ENCODE assay signal across 8 cellular contexts in the genomic region with DNA sequence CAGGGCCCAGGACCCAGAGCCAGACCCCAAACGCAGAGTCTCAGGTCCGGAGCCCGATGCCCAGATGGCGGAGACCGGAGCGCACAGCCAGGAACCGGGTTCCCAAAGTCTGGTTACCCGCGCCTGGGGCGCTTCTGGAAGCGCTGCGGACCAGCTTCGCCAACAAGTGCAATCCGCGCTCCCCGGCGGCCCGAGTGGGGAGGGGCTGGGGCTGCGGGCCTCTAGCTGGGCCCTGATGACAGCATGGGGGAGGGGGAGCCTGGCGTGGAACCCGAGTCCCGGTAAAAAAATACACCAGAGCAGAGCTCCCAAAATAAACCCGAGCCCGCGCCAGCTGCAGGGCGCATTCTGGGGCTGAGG. TPM values are rescaled to one million over a fixed set of nuclear protein-coding genes. Genes with fewer than 3 reads are reported as not detected.
A peak's percentile ranks its signal among the peaks of the same experiment; 100 is the strongest.
DNase-seq lines count a peak whose midpoint lies in the region; ATAC-seq and TF ChIP-seq lines count a peak whose summit lies in the region.

No MANE protein-coding gene starts in this region.

- ATAC-seq in activated CD8-positive, alpha-beta memory T cell treated with anti-CD3 and anti-CD28 coated beads, Interleukin-2, amount 10 ng/mL, durations not matched to agents 7 days and 5 days: no peak

- DNase-seq in activated naive CD4-positive, alpha-beta T cell treated with anti-CD3 and anti-CD28 coated beads, Interleukin-2, amount 50 U/mL, for 16 hours: peak; percentile 21
- no peak for DNase-seq in activated naive CD4-positive, alpha-beta T cell treated with anti-CD3 and anti-CD28 coated beads, Interleukin-2, amount 10 ng/mL, durations not matched to agents 7 days and 5 days
- DNase-seq in choroid plexus epithelial cell (ENCODE audit: low read depth) (no peak), mesendoderm (no peak), uterus (peak in 1 of 2 donors; percentile 55), T-helper 2 cell (no peak), dedifferentiated amniotic fluid mesenchymal stem cell (ENCODE audit: extremely low spot score) (no peak)
- no peak for DNase-seq in activated CD8-positive, alpha-beta memory T cell treated with anti-CD3 and anti-CD28 coated beads, Interleukin-2, amount 10 ng/mL, durations not matched to agents 7 days and 5 days

- H2BK15ac ChIP-seq in mesendoderm (replicated peaks; ENCODE audit: low read depth): no peak overlapping the region

- H3K4ac ChIP-seq in mesendoderm (ENCODE audit: low read depth, low read length): no peak overlapping the region

- no peak overlapping the region for H4K5ac ChIP-seq in mesendoderm (ENCODE audit: low read length)

- TF ChIP-seq POLR2A in uterus (IDR thresholded peaks at IDR 0.05): no peak

- H3K36me3 Mint-ChIP-seq in activated naive CD4-positive, alpha-beta T cell treated with anti-CD3 and anti-CD28 coated beads, Interleukin-2, amount 10 ng/mL, durations not matched to agents 7 days and 5 days: no peaks in the 10 kb centered on the region
- no peaks in the 10 kb centered on the region for H3K36me3 Mint-ChIP-seq in activated CD8-positive, alpha-beta memory T cell treated with anti-CD3 and anti-CD28 coated beads, Interleukin-2, amount 10 ng/mL, durations not matched to agents 7 days and 5 days

- H3K36me3 ChIP-seq in mesendoderm (ENCODE audit: control insufficient read depth, insufficient read depth, low read length) (no peaks in the 10 kb centered on the region), uterus (no peaks in the 10 kb centered on the region)

- no peak overlapping the region for H3K23ac ChIP-seq in mesendoderm (ENCODE audit: low read length)

- CTCF ChIA-PET in activated naive CD4-positive, alpha-beta T cell treated with anti-CD3 and anti-CD28 coated beads, Interleukin-2, amount 10 ng/mL, durations not matched to agents 7 days and 5 days (lab: Charles Lee): interaction anchor here (1.1 to 10.3 kb wide), 11 partner anchors 10 to 66 kb away, joined by 3 to 115 read pairs (median 4); no protein-coding TSS in a partner anchor
- CTCF ChIA-PET in activated CD8-positive, alpha-beta memory T cell treated with anti-CD3 and anti-CD28 coated beads, Interleukin-2, amount 10 ng/mL, durations not matched to agents 7 days and 5 days (lab: Charles Lee): interaction anchor here (0.9 to 14.3 kb wide), 12 partner anchors 10 to 645 kb away, joined by 3 to 196 read pairs (median 8); no protein-coding TSS in a partner anchor

- H3K4me1 ChIP-seq in mesendoderm (ENCODE audit: control insufficient read depth, low read depth, low read length): no peaks in the 10 kb centered on the region
- H3K4me1 ChIP-seq in uterus: no peaks in the 10 kb centered on the region

- no peaks in the 10 kb centered on the region for H3K79me2 ChIP-seq in mesendoderm (ENCODE audit: control insufficient read depth, insufficient read depth, low read length)

- H3K4me3 ChIP-seq in choroid plexus epithelial cell (ENCODE audit: low read depth, low read length) (peak overlapping the region; percentile 47), mesendoderm (ENCODE audit: low read length) (no peak overlapping the region), uterus (peak overlapping the region; percentile 24 to 42)

- no peak overlapping the region for H3K27ac Mint-ChIP-seq in activated naive CD4-positive, alpha-beta T cell treated with anti-CD3 and anti-CD28 coated beads, Interleukin-2, amount 10 ng/mL, durations not matched to agents 7 days and 5 days
- no peak overlapping the region for H3K27ac Mint-ChIP-seq in activated CD8-positive, alpha-beta memory T cell treated with anti-CD3 and anti-CD28 coated beads, Interleukin-2, amount 10 ng/mL, durations not matched to agents 7 days and 5 days

- no peaks in the 10 kb centered on the region for H3K9me3 ChIP-seq in uterus

- no peak overlapping the region for H4K8ac ChIP-seq in mesendoderm (ENCODE audit: low read depth, low read length)

- H3K27me3 ChIP-seq in mesendoderm (ENCODE audit: insufficient read depth, low read length, poor library complexity): peaks cover 37% of the 10 kb centered on the region
- H3K27me3 ChIP-seq in uterus: no peaks in the 10 kb centered on the region

- H3K9ac ChIP-seq in mesendoderm (ENCODE audit: low read length): no peak overlapping the region

- H3K4me2 ChIP-seq in mesendoderm (ENCODE audit: low read length): peak overlapping the region; percentile 56

- H3K27ac ChIP-seq in mesendoderm (ENCODE audit: low read depth, low read length): no peak overlapping the region
- no peak overlapping the region for H3K27ac ChIP-seq in uterus

- TF ChIP-seq CTCF in choroid plexus epithelial cell (conservative IDR thresholded peaks at IDR 0.05; ENCODE audit: low read depth, low read length) (no peak), uterus (IDR thresholded peaks at IDR 0.05) (no peak)

- no peak overlapping the region for H2AK5ac ChIP-seq in mesendoderm (ENCODE audit: low read length)

- H3K4me1 Mint-ChIP-seq in activated naive CD4-positive, alpha-beta T cell treated with anti-CD3 and anti-CD28 coated beads, Interleukin-2, amount 10 ng/mL, durations not matched to agents 7 days and 5 days: peaks cover 13% of the 10 kb centered on the region
- H3K4me1 Mint-ChIP-seq in activated CD8-positive, alpha-beta memory T cell treated with anti-CD3 and anti-CD28 coated beads, Interleukin-2, amount 10 ng/mL, durations not matched to agents 7 days and 5 days: peaks cover 22% of the 10 kb centered on the region

- no peak overlapping the region for H2BK5ac ChIP-seq in mesendoderm (ENCODE audit: low read length)

- peak overlapping the region; percentile 15 for H3K56ac ChIP-seq in mesendoderm (ENCODE audit: low read length)

- H3K4me3 Mint-ChIP-seq in activated naive CD4-positive, alpha-beta T cell treated with anti-CD3 and anti-CD28 coated beads, Interleukin-2, amount 10 ng/mL, durations not matched to agents 7 days and 5 days: no peak overlapping the region
- H3K4me3 Mint-ChIP-seq in activated CD8-positive, alpha-beta memory T cell treated with anti-CD3 and anti-CD28 coated beads, Interleukin-2, amount 10 ng/mL, durations not matched to agents 7 days and 5 days: no peak overlapping the region

- no peaks in the 10 kb centered on the region for H3K79me1 ChIP-seq in mesendoderm (ENCODE audit: low read length)

- H3K9me3 Mint-ChIP-seq in activated naive CD4-positive, alpha-beta T cell treated with anti-CD3 and anti-CD28 coated beads, Interleukin-2, amount 10 ng/mL, durations not matched to agents 7 days and 5 days: no peaks in the 10 kb centered on the region
- H3K9me3 Mint-ChIP-seq in activated CD8-positive, alpha-beta memory T cell treated with anti-CD3 and anti-CD28 coated beads, Interleukin-2, amount 10 ng/mL, durations not matched to agents 7 days and 5 days (ENCODE audit: low read depth): no peaks in the 10 kb centered on the region

- WGBS in mesendoderm (ENCODE audit: extremely low coverage, insufficient coverage, low lambda C conversion rate): no CpG with 5 or more reads among the region's 26 CpGs

- H3K18ac ChIP-seq in mesendoderm (ENCODE audit: low read length): no peak overlapping the region

- peaks cover 77% of the 10 kb centered on the region for H3K27me3 Mint-ChIP-seq in activated naive CD4-positive, alpha-beta T cell treated with anti-CD3 and anti-CD28 coated beads, Interleukin-2, amount 10 ng/mL, durations not matched to agents 7 days and 5 days
- H3K27me3 Mint-ChIP-seq in activated CD8-positive, alpha-beta memory T cell treated with anti-CD3 and anti-CD28 coated beads, Interleukin-2, amount 10 ng/mL, durations not matched to agents 7 days and 5 days: peaks cover 39% of the 10 kb centered on the region

- intact Hi-C loops in uterus (cut with DNase I; ENCODE audit: low total_unique reads): no loop called here

- H2BK120ac ChIP-seq in mesendoderm (ENCODE audit: low read depth, low read length): no peak overlapping the region

RNA-seq across cellular contexts. Expression of a gene that starts 0.5 kb away (rescaled TPM):
- not detected for polyA plus RNA-seq in mesendoderm (2013, experiment 1 of 2)
- not detected for polyA plus RNA-seq in mesendoderm (2013, experiment 2 of 2)
- 1 to 10 TPM in 2 of 4 donors, not detected in 2; 1.1 to 1.8 TPM for total RNA-seq in uterus
- total RNA-seq in activated CD8-positive, alpha-beta memory T cell treated with anti-CD3 and anti-CD28 coated beads, Interleukin-2, amount 10 ng/mL, durations not matched to agents 7 days and 5 days: under 1 TPM in 1 of 2 experiments, not detected in 1; 0.80 TPM

RNA-seq across cellular contexts. Expression of a gene that starts 19.8 kb away (rescaled TPM):
- 0.07 TPM for polyA plus RNA-seq in mesendoderm (2013, experiment 1 of 2)
- polyA plus RNA-seq in mesendoderm (2013, experiment 2 of 2): 0.06 TPM
- 1 to 10 TPM in 1 of 4 donors, under 1 TPM in 1, not detected in 2; 0.24 to 3.9 TPM for total RNA-seq in uterus
- under 1 TPM; 0.18 to 0.30 TPM for total RNA-seq in activated CD8-positive, alpha-beta memory T cell treated with anti-CD3 and anti-CD28 coated beads, Interleukin-2, amount 10 ng/mL, durations not matched to agents 7 days and 5 days

RNA-seq across cellular contexts. Expression of a gene that starts 32.0 kb away (rescaled TPM):
- 0.41 TPM for polyA plus RNA-seq in mesendoderm (2013, experiment 1 of 2)
- polyA plus RNA-seq in mesendoderm (2013, experiment 2 of 2): 0.41 TPM
- total RNA-seq in uterus: 10 to 100 TPM in 2 of 4 donors, 1 to 10 TPM in 2; 9.4 to 64.0 (median 13.4) TPM
- total RNA-seq in activated CD8-positive, alpha-beta memory T cell treated with anti-CD3 and anti-CD28 coated beads, Interleukin-2, amount 10 ng/mL, durations not matched to agents 7 days and 5 days: not detected

Comparison
In these comparisons a context has a peak if more than half of its experiments do, and no peak if none do; other contexts are left out.
1. RNA of a gene that starts 32.0 kb away (total RNA-seq): 9.4 to 64.0 TPM in uterus; not detected in activated CD8-positive, alpha-beta memory T cell treated with anti-CD3 and anti-CD28 coated beads, Interleukin-2, amount 10 ng/mL, durations not matched to agents 7 days and 5 days; every median in the first group is over 10 times any median in the second.